Comparison of ENCODE assay signal across 14 cellular contexts in the genomic region with DNA sequence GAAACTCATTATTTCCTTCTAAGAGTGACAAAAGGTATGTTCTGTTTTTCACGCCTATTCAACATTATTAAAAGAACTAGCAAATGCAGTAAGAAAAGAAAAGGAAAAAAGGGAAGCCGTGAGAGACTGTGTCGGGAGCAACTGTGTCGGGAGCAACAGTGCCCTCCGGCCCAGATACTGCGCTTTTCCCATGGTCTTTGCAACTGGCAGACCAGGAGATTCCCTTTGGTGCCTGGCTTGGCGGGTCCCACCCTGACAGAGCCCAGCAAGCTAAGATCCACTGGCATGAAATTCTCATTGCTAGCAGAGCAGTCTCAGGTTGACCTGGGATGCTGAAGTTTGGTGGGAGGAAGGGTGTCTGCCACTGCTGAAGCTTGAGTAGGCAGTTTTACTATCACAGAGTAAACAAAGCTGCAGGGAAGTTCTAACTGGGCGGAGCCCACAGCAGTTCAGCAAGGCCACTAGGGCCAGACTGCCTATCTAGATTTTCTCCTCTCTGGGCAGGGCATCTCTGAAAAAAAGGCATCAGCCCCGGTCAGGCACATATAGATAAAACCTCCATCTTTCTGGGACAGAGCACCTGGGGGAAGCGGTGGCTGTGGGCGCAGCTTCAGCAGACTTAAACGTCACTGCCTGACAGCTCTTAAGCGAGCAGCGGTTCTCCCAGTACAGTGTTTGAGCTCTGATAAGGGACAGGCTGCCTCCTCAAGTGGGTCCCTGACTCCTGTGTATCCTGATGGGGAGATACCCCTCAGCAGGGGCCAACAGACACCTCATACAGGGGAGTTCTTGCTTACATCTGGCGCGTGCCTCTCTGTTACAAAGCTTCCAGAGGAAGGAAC.
"Had no signal": no experiment of that assay in that cellular context is flagged by ENCODE, and none has a peak within 500 bp of the region (broad histone marks: within the 10 kb centered on the region; RNA-seq: fewer than 3 reads in every experiment).

No MANE protein-coding gene starts in this region.

- ATAC-seq: activated CD8-positive, alpha-beta T cell treated with anti-CD3 and anti-CD28 coated beads, Interleukin-2, amount 10 ng/mL, durations not matched to agents 7 days and 5 days; gastrocnemius medialis; heart right ventricle; pancreas had no signal

- DNase-seq: activated CD4-positive, alpha-beta T cell treated with anti-CD3 and anti-CD28 coated beads for 4 hours; activated CD8-positive, alpha-beta T cell treated with anti-CD3 and anti-CD28 coated beads, Interleukin-2, amount 10 ng/mL, durations not matched to agents 7 days and 5 days; activated naive CD4-positive, alpha-beta T cell treated with Interleukin-2 at 50 U/mL for 16 hours; effector memory CD4-positive, alpha-beta T cell; gastrocnemius medialis; heart right ventricle; kidney; pancreas; stomach had no signal

- FAIRE-seq: colon, kidney, pancreas had no signal

- H3K27me3 ChIP-seq: gastrocnemius medialis, heart right ventricle, pancreas, stomach had no signal

- H3K4me1 ChIP-seq: gastrocnemius medialis, heart right ventricle, pancreas, stomach had no signal

- H3K27ac ChIP-seq: epithelial cell of prostate, gastrocnemius medialis, heart right ventricle, pancreas, stomach, thoracic aorta, VCaP had no signal

- H3K36me3 ChIP-seq: gastrocnemius medialis, heart right ventricle, pancreas, stomach, thoracic aorta had no signal

- H3K9me3 ChIP-seq: gastrocnemius medialis, pancreas, thoracic aorta had no signal

- H3K27ac Mint-ChIP-seq: activated CD8-positive, alpha-beta T cell treated with anti-CD3 and anti-CD28 coated beads, Interleukin-2, amount 10 ng/mL, durations not matched to agents 7 days and 5 days; activated T-helper 1 cell treated with anti-CD3 and anti-CD28 coated beads, Interleukin-12 subunit alpha, Interleukin-12 subunit beta, Interleukin-2, Interleukin-4 antibody, amounts not matched to agents 30 ng/mL and 10 ng/mL and 1 ng/mL, durations not matched to agents 14 hours and 24 hours and 36 hours had no signal

- H3K4me3 ChIP-seq: gastrocnemius medialis, heart right ventricle, pancreas, stomach, thoracic aorta had no signal
